ENCODE assay signal across 1 cellular context in the genomic region with DNA sequence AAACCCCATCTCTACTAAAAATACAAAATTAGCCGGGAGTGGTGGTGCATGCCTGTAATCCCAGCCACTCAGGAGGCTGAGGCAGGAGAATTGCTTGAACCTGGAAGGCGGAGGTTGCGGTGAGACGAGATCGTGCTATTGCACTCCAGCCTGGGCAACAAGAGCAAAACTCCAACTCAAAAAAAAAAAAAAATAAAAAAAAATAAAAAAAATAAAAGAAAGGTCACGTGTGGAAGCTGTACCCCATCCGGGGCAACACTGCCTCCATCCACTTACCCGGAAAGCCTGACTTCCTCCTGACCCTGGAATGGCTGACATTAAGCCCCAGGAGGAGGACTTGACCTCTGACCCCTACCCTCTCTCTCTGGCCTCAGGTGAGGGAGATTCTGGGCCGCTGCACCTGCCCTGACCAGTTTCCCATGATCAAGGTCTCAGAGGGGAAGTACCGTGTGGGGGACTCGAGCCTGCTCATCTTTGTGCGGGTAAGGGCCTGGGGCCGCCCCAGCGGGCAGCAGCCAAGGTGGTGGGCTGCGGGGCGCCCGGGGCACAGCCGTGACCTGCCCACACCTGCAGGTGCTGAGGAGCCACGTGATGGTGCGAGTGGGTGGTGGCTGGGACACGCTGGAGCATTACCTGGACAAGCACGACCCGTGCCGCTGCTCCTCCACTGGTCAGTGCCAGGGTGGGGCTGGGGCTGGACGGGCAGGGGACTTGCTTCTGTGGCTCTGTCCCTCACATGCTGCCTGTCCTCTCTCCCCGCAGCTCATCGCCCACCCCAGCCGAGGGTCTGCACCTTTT.
TF ChIP-seq lines count a peak whose summit lies in the region.

No MANE protein-coding gene starts in this region.

TF ChIP-seq in GM12878, 131 proteins besides CTCF, POLR2A, EP300 and RAD21 (continued from another document):
- TF ChIP-seq, protein P1, sequence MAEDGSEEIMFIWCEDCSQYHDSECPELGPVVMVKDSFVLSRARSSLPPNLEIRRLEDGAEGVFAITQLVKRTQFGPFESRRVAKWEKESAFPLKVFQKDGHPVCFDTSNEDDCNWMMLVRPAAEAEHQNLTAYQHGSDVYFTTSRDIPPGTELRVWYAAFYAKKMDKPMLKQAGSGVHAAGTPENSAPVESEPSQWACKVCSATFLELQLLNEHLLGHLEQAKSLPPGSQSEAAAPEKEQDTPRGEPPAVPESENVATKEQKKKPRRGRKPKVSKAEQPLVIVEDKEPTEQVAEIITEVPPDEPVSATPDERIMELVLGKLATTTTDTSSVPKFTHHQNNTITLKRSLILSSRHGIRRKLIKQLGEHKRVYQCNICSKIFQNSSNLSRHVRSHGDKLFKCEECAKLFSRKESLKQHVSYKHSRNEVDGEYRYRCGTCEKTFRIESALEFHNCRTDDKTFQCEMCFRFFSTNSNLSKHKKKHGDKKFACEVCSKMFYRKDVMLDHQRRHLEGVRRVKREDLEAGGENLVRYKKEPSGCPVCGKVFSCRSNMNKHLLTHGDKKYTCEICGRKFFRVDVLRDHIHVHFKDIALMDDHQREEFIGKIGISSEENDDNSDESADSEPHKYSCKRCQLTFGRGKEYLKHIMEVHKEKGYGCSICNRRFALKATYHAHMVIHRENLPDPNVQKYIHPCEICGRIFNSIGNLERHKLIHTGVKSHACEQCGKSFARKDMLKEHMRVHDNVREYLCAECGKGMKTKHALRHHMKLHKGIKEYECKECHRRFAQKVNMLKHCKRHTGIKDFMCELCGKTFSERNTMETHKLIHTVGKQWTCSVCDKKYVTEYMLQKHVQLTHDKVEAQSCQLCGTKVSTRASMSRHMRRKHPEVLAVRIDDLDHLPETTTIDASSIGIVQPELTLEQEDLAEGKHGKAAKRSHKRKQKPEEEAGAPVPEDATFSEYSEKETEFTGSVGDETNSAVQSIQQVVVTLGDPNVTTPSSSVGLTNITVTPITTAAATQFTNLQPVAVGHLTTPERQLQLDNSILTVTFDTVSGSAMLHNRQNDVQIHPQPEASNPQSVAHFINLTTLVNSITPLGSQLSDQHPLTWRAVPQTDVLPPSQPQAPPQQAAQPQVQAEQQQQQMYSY (CRISPR knock-in tag; IDR thresholded peaks at IDR 0.05): no peak
- TF ChIP-seq, protein P2, sequence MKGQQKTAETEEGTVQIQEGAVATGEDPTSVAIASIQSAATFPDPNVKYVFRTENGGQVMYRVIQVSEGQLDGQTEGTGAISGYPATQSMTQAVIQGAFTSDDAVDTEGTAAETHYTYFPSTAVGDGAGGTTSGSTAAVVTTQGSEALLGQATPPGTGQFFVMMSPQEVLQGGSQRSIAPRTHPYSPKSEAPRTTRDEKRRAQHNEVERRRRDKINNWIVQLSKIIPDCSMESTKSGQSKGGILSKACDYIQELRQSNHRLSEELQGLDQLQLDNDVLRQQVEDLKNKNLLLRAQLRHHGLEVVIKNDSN (IDR thresholded peaks at IDR 0.05; ENCODE audit: borderline replicate concordance, extremely low read length, insufficient read depth, low read depth, low read length): peak; percentile 25
- no peak for TF ChIP-seq SUPT20H (IDR thresholded peaks at IDR 0.05; ENCODE audit: borderline replicate concordance, control insufficient read depth, low read depth, low read length)
- TF ChIP-seq, protein P3, sequence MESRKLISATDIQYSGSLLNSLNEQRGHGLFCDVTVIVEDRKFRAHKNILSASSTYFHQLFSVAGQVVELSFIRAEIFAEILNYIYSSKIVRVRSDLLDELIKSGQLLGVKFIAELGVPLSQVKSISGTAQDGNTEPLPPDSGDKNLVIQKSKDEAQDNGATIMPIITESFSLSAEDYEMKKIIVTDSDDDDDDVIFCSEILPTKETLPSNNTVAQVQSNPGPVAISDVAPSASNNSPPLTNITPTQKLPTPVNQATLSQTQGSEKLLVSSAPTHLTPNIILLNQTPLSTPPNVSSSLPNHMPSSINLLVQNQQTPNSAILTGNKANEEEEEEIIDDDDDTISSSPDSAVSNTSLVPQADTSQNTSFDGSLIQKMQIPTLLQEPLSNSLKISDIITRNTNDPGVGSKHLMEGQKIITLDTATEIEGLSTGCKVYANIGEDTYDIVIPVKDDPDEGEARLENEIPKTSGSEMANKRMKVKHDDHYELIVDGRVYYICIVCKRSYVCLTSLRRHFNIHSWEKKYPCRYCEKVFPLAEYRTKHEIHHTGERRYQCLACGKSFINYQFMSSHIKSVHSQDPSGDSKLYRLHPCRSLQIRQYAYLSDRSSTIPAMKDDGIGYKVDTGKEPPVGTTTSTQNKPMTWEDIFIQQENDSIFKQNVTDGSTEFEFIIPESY (IDR thresholded peaks at IDR 0.05): no peak
- no peak for TF ChIP-seq SP1 (IDR thresholded peaks at IDR 0.05; ENCODE audit: low read depth, low read length)
- no peak for TF ChIP-seq TCF7 (IDR thresholded peaks at IDR 0.05; ENCODE audit: borderline replicate concordance)
- TF ChIP-seq TARDBP (IDR thresholded peaks at IDR 0.05; ENCODE audit: borderline replicate concordance): no peak
- TF ChIP-seq, protein P4, sequence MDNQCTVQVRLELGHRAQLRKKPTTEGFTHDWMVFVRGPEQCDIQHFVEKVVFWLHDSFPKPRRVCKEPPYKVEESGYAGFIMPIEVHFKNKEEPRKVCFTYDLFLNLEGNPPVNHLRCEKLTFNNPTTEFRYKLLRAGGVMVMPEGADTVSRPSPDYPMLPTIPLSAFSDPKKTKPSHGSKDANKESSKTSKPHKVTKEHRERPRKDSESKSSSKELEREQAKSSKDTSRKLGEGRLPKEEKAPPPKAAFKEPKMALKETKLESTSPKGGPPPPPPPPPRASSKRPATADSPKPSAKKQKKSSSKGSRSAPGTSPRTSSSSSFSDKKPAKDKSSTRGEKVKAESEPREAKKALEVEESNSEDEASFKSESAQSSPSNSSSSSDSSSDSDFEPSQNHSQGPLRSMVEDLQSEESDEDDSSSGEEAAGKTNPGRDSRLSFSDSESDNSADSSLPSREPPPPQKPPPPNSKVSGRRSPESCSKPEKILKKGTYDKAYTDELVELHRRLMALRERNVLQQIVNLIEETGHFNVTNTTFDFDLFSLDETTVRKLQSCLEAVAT (IDR thresholded peaks at IDR 0.05): no peak
- no peak for TF ChIP-seq IRF4 (IDR thresholded peaks at IDR 0.05; ENCODE audit: low read depth, low read length)
- TF ChIP-seq EGR1 (IDR thresholded peaks at IDR 0.05; ENCODE audit: borderline replicate concordance in 1 of 2, low read depth in 2 of 2, low read length in 2 of 2): no peak
